In genomic region chr2:225006730-225007129, GRCh38 we compare ENCODE assay signal across 26 cellular contexts. TPM values are rescaled to one million over a fixed set of nuclear protein-coding genes. Genes with fewer than 3 reads are reported as not detected.
A peak's percentile ranks its signal among the peaks of the same experiment; 100 is the strongest.
DNase-seq lines count a peak whose midpoint lies in the region; ATAC-seq, FAIRE-seq and TF ChIP-seq lines count a peak whose summit lies in the region.
"Had no signal": no experiment of that assay in that cellular context is flagged by ENCODE, and none has a peak within 500 bp of the region (broad histone marks: within the 10 kb centered on the region; RNA-seq: fewer than 3 reads in every experiment).

No MANE protein-coding gene starts in this region.

- no peaks in the 10 kb centered on the region for H4K20me1 ChIP-seq in OCI-LY7 (ENCODE audit: insufficient read depth, low read length)

- H3K27ac ChIP-seq in OCI-LY7 (ENCODE audit: low read depth, low read length, poor library complexity, severe bottlenecking), result peak overlapping the region; percentile 1
- H3K27ac ChIP-seq: sigmoid colon, thoracic aorta had no signal

- peak; percentile 49 for ATAC-seq in stimulated activated effector memory CD8-positive, alpha-beta T cell treated with anti-CD3 and anti-CD28 coated beads, Interleukin-12 subunit alpha, Interleukin-12 subunit beta, amount 100 ng/mL, for 72 hours
- ATAC-seq: Panc1 had no signal

- no peaks in the 10 kb centered on the region for H3K9me3 ChIP-seq in OCI-LY7 (ENCODE audit: low read length)
- H3K9me3 ChIP-seq: sigmoid colon, thoracic aorta had no signal

- no peak overlapping the region for H3K4me3 Mint-ChIP-seq in activated T-cell treated with anti-CD3 and anti-CD28 coated beads, Interleukin-2, amount 50 U/mL, for 24 hours
- no peak overlapping the region for H3K4me3 Mint-ChIP-seq in stimulated activated effector memory CD8-positive, alpha-beta T cell treated with anti-CD3 and anti-CD28 coated beads, Interleukin-12 subunit alpha, Interleukin-12 subunit beta, amount 100 ng/mL, for 72 hours
- H3K4me3 Mint-ChIP-seq: activated B cell treated with CpG ODN at 0.5 μM for 24 hours, neural crest cell had no signal

- no peaks in the 10 kb centered on the region for H3K9me2 ChIP-seq in OCI-LY7 (ENCODE audit: insufficient read depth, low read length)

- H3K27me3 ChIP-seq in bronchial epithelial cell (ENCODE audit: control insufficient read depth, insufficient read depth, low read length), result no peaks in the 10 kb centered on the region
- H3K27me3 ChIP-seq: sigmoid colon had no signal

- peak overlapping the region; percentile 80 for H3K27ac Mint-ChIP-seq in activated T-cell treated with anti-CD3 and anti-CD28 coated beads, Interleukin-2, amount 50 U/mL, for 24 hours
- H3K27ac Mint-ChIP-seq in stimulated activated effector memory CD8-positive, alpha-beta T cell treated with anti-CD3 and anti-CD28 coated beads, Interleukin-12 subunit alpha, Interleukin-12 subunit beta, amount 100 ng/mL, for 72 hours, result peak overlapping the region; percentile 76
- H3K27ac Mint-ChIP-seq: activated B cell treated with CpG ODN at 0.5 μM for 24 hours had no signal

- POLR2A ChIA-PET in OCI-LY7 (lab: Charles Lee), result interaction anchor here (0.6 to 1.3 kb wide), 3 partner anchors 147 to 234 kb away, joined by 3 read pairs; no protein-coding TSS in a partner anchor

- TF ChIP-seq CTCF in OCI-LY7 (conservative IDR thresholded peaks at IDR 0.05; ENCODE audit: low read length), result no peak
- no peak for TF ChIP-seq CTCF in bronchial epithelial cell (IDR thresholded peaks at IDR 0.05; ENCODE audit: insufficient read depth, low read length, severe bottlenecking)
- TF ChIP-seq CTCF in GM13976 (IDR thresholded peaks at IDR 0.05; ENCODE audit: borderline replicate concordance, control extremely low read depth, extremely low read depth, insufficient read depth, missing control alignments), result no peak

- BruUV-seq in OCI-LY7 (replicated peaks; lab: Mats Ljungman, UMichigan), result no TSS peak

- no peaks in the 10 kb centered on the region for H3K27me3 Mint-ChIP-seq in activated T-cell treated with anti-CD3 and anti-CD28 coated beads, Interleukin-2, amount 50 U/mL, for 24 hours
- H3K27me3 Mint-ChIP-seq: activated B cell treated with CpG ODN at 0.5 μM for 24 hours had no signal

- no peak for DNase-seq in activated T-cell treated with anti-CD3 and anti-CD28 coated beads, Interleukin-2, amount 50 U/mL, for 24 hours
- DNase-seq in activated T-cell treated with anti-CD3 and anti-CD28 coated beads, Interleukin-2, amount 50 U/mL, for 48 hours, result no peak
- DNase-seq in OCI-LY7 (ENCODE audit: low spot score) (no peak), bronchial epithelial cell (ENCODE audit: low read depth) (peak; percentile 14), GM13976 (ENCODE audit: low spot score) (no peak), NCI-H1417 treated with DMSO at 0.1 percent for 48 hours (lab: John Stamatoyannopoulos, UW) (no peak)
- DNase-seq in stimulated activated effector memory CD8-positive, alpha-beta T cell treated with anti-CD3 and anti-CD28 coated beads, Interleukin-12 subunit alpha, Interleukin-12 subunit beta, amount 100 ng/mL, for 72 hours (ENCODE audit: low spot score in 2 of 2), result no peak
- no peak for DNase-seq in effector CD8-positive, alpha-beta T cell (lab: John Stamatoyannopoulos, UW)
- DNase-seq: activated B cell treated with CpG ODN at 0.5 μM for 24 hours, activated gamma-delta T cell, DMS53, KBM-7, midbrain, MV-4-11, NCI-H1694 treated with DMSO at 0.1 percent for 48 hours, NCI-H2227 treated with DMSO at 0.1 percent for 48 hours, NCI-H774, posterior cingulate gyrus, sigmoid colon, T1000 had no signal

- H3K36me3 ChIP-seq in OCI-LY7 (ENCODE audit: insufficient read depth, low read length) (no peaks in the 10 kb centered on the region; the same call in 1 of the 2 replicates), bronchial epithelial cell (ENCODE audit: control insufficient read depth, insufficient read depth, low read length) (no peaks in the 10 kb centered on the region)
- H3K36me3 ChIP-seq: sigmoid colon, thoracic aorta had no signal

- no peak overlapping the region for H2AFZ ChIP-seq in OCI-LY7 (ENCODE audit: low read length)

- no peak overlapping the region for H3K4me2 ChIP-seq in OCI-LY7 (ENCODE audit: low read length)

- intact Hi-C loops in OCI-LY7 (cut with micrococcal nuclease; ENCODE audit: unreplicated experiment), result loop anchor here (5.0 to 10.0 kb wide), 2 partner anchors 271 to 352 kb away; no protein-coding TSS in a partner anchor

- peaks cover 46% of the 10 kb centered on the region for H3K4me1 ChIP-seq in OCI-LY7 (ENCODE audit: insufficient read depth, low read length, poor library complexity, severe bottlenecking)
- H3K4me1 ChIP-seq: sigmoid colon had no signal

- CTCF ChIA-PET in OCI-LY7 (lab: Charles Lee; ENCODE audit: unreplicated experiment), result no interaction called here

- in situ Hi-C loops in GM13976 (cut with MboI; ENCODE audit: low sequenced_read_pairs, unreplicated experiment), result no loop called here

- peaks cover 26% of the 10 kb centered on the region for H3K36me3 Mint-ChIP-seq in activated T-cell treated with anti-CD3 and anti-CD28 coated beads, Interleukin-2, amount 50 U/mL, for 24 hours (ENCODE audit: low read depth)
- peaks cover 5% of the 10 kb centered on the region for H3K36me3 Mint-ChIP-seq in stimulated activated effector memory CD8-positive, alpha-beta T cell treated with anti-CD3 and anti-CD28 coated beads, Interleukin-12 subunit alpha, Interleukin-12 subunit beta, amount 100 ng/mL, for 72 hours

- H3K4me1 Mint-ChIP-seq in activated T-cell treated with anti-CD3 and anti-CD28 coated beads, Interleukin-2, amount 50 U/mL, for 24 hours (ENCODE audit: low read depth), result peaks cover 99% of the 10 kb centered on the region
- peaks cover 79% of the 10 kb centered on the region for H3K4me1 Mint-ChIP-seq in stimulated activated effector memory CD8-positive, alpha-beta T cell treated with anti-CD3 and anti-CD28 coated beads, Interleukin-12 subunit alpha, Interleukin-12 subunit beta, amount 100 ng/mL, for 72 hours

- no peak for FAIRE-seq in bronchial epithelial cell (lab: Jason Lieb, UNC)
- FAIRE-seq: colon, endometrium, H1 had no signal

- H3K4me3 ChIP-seq in OCI-LY7 (ENCODE audit: low read depth, low read length, poor library complexity, severe bottlenecking) (no peak overlapping the region), bronchial epithelial cell (ENCODE audit: low read depth, low read length) (no peak overlapping the region)
- H3K4me3 ChIP-seq: sigmoid colon, thoracic aorta had no signal

- H3K9me3 Mint-ChIP-seq in activated T-cell treated with anti-CD3 and anti-CD28 coated beads, Interleukin-2, amount 50 U/mL, for 24 hours, result peaks cover 2% of the 10 kb centered on the region
- no peaks in the 10 kb centered on the region for H3K9me3 Mint-ChIP-seq in stimulated activated effector memory CD8-positive, alpha-beta T cell treated with anti-CD3 and anti-CD28 coated beads, Interleukin-12 subunit alpha, Interleukin-12 subunit beta, amount 100 ng/mL, for 72 hours
- H3K9me3 Mint-ChIP-seq: activated B cell treated with CpG ODN at 0.5 μM for 24 hours had no signal

- H3K79me2 ChIP-seq in OCI-LY7 (ENCODE audit: insufficient read depth, low read depth, low read length), result no peaks in the 10 kb centered on the region

RNA-seq across cellular contexts. Expression of gene DOCK10, which starts 35.5 kb away (rescaled TPM):
- total RNA-seq in OCI-LY7 (2014; rRNA removed; shearing (Covaris generic)), result 40.8 and 51.5 TPM in 2 replicates
- total RNA-seq in OCI-LY7 (2022) (68.2 and 78.2 TPM in 2 replicates), bronchial epithelial cell (under 0.01 and 1.1 TPM in 2 replicates)

Comparison
In these comparisons a context has a peak if more than half of its experiments do, and no peak if none do; other contexts are left out.
1. RNA of gene DOCK10, which starts 35.5 kb away (total RNA-seq): 40.8 to 78.2 TPM in OCI-LY7; under 0.01 to 1.1 TPM in bronchial epithelial cell; every median in the first group is over 10 times any median in the second.